ENCODE assay signal across 9 cellular contexts in the genomic region with DNA sequence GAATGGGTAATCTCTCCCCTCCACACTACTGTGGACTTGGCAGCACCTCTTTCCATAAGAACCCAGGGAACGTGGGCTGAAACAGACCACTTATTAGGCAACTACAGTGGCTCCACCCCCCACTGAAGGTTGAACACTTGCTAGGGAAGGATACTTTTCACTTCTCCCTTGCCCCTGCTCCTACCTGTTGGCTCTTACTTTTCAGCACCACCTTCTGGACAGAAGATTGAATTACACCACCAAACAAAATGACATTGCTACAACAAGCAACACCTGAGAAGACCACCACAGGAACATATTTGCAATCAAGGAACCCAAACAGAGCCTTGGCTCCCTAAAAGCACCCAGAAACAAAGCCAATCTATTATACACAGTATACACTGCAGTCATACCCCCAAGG.
DNase-seq lines count a peak whose midpoint lies in the region; ATAC-seq and TF ChIP-seq lines count a peak whose summit lies in the region.
"Had no signal": no experiment of that assay in that cellular context is flagged by ENCODE, and none has a peak within 500 bp of the region (broad histone marks: within the 10 kb centered on the region; RNA-seq: fewer than 3 reads in every experiment).

No MANE protein-coding gene starts in this region.

- H3K4me3 ChIP-seq in colonic mucosa (no peak overlapping the region), retinal pigment epithelial cell (ENCODE audit: low read length) (no peak overlapping the region)

- peak; percentile 17 for TF ChIP-seq CTCF in colonic mucosa (IDR thresholded peaks at IDR 0.05)
- peak; percentile 61 for TF ChIP-seq CTCF in retinal pigment epithelial cell (conservative IDR thresholded peaks at IDR 0.05; ENCODE audit: low read depth, low read length)

- ATAC-seq in GM19395 (IDR thresholded peaks at IDR 0.05; ENCODE audit: unreplicated experiment): no peak
- ATAC-seq in GM19397 (IDR thresholded peaks at IDR 0.05; ENCODE audit: unreplicated experiment): no peak

- H3K4me1 ChIP-seq in colonic mucosa: no peaks in the 10 kb centered on the region

- no peaks in the 10 kb centered on the region for H3K9me3 ChIP-seq in colonic mucosa

- H3K27ac ChIP-seq in colonic mucosa: no peak overlapping the region

- H3K27me3 ChIP-seq in colonic mucosa: no peaks in the 10 kb centered on the region

- intact Hi-C loops in colonic mucosa (cut with DNase I): loop anchor here (10.0 kb wide), 1 partner anchor 221 kb away; no protein-coding TSS in a partner anchor

- H3K36me3 ChIP-seq in colonic mucosa: no peaks in the 10 kb centered on the region

- no peak overlapping the region for H3K9ac ChIP-seq in colonic mucosa (ENCODE audit: low read depth in 2 of 2, low read length in 2 of 2)

- DNase-seq in DMS53 (lab: John Stamatoyannopoulos, UW) (peak; percentile 36), DMS53 treated with DMSO at 0.1 percent for 48 hours (lab: John Stamatoyannopoulos, UW; ENCODE audit: unreplicated experiment) (no peak), Kasumi-1 (lab: John Stamatoyannopoulos, UW) (peak; percentile 14 to 16), colonic mucosa (no peak), retinal pigment epithelial cell (ENCODE audit: low read depth) (no peak), anterior cingulate cortex (lab: John Stamatoyannopoulos, UW) (no peak)
- DNase-seq: NCI-H510A had no signal

Comparison
In these comparisons a context has a peak if more than half of its experiments do, and no peak if none do; other contexts are left out.
1. DNase-seq: peak in DMS53 (single experiment) and Kasumi-1 (2 of 2); none in DMS53 treated with DMSO at 0.1 percent for 48 hours (single experiment), colonic mucosa (single experiment), retinal pigment epithelial cell (single experiment) and anterior cingulate cortex (0 of 58).